In genomic region chr16:32284800-32285796, GRCh38 we compare ENCODE assay signal across 5 cellular contexts. TPM values are rescaled to one million over a fixed set of nuclear protein-coding genes. Genes with fewer than 3 reads are reported as not detected.
"Had no signal": no experiment of that assay in that cellular context is flagged by ENCODE, and none has a peak within 500 bp of the region (broad histone marks: within the 10 kb centered on the region; RNA-seq: fewer than 3 reads in every experiment).

No MANE protein-coding gene starts in this region.

RNA-seq across cellular contexts. Expression of gene TP53TG3D, which starts 32.0 kb away (rescaled TPM):
- total RNA-seq: colonic mucosa, mesothelial cell of epicardium, psoas muscle, right atrium auricular region, SJSA1 had no signal
